In the genomic region with DNA sequence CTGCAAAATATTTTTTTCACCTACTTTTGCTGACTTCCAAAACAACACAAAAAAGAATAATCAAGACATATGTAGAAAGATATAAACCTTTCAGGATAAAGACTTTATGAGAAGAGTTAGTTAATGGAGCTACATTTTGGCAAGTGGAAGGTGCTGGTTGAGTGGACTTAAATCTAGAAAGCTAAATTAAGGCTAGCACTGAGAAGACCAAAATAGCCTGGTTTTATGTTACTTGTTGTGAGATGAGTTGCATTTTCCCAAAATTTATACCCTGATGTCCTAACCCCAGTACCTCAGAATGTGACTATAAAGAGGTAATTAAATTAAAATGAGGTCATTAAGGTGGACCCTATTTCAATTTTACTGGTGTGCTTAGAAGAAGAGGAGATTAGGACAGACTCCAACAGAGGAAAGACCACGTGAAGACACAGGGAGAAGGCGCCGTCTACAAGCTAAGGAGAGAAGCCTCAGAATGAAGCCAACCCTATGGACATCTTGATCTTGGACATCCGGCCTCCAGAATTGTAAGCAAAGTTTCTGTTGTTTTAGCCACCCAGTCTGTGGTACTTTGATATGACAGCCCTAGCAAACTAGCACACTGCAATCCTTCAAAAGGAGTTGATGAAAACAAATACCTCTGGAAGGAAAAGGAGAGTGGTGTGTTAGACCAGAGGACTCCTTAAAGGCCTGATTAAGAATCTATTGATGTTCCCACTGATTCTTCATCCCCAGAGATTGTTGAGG, we compare ENCODE assay signal across 19 cellular contexts.
DNase-seq lines count a peak whose midpoint lies in the region; ATAC-seq, FAIRE-seq and TF ChIP-seq lines count a peak whose summit lies in the region.
"Had no signal": no experiment of that assay in that cellular context is flagged by ENCODE, and none has a peak within 500 bp of the region (broad histone marks: within the 10 kb centered on the region; RNA-seq: fewer than 3 reads in every experiment).

No MANE protein-coding gene starts in this region.

- no peak for FAIRE-seq in K562 (lab: Jason Lieb, UNC)
- FAIRE-seq: A204.1, D721Med, G401.6, GM12891, HTR-8/SVneo had no signal

- no peaks in the 10 kb centered on the region for H3K4me1 ChIP-seq in K562 (replicated peaks in 1 of 2; ENCODE audit: control insufficient read depth in 2 of 2, insufficient read depth in 2 of 2, low read length in 2 of 2)
- H3K4me1 ChIP-seq in gastroesophageal sphincter, result peaks cover 3 to 18% (median 3%) of the 10 kb centered on the region in 3 donors
- peaks cover 3 to 29% (median 17%) of the 10 kb centered on the region in 5 donors for H3K4me1 ChIP-seq in subcutaneous abdominal adipose tissue (ENCODE audit: control insufficient read depth in 5 of 5, insufficient read depth in 5 of 5, low read length in 5 of 5)
- H3K4me1 ChIP-seq: BE2C had no signal

- H3K27ac ChIP-seq in K562 (ENCODE audit: extremely low read depth, low read depth, low read length) (no peak overlapping the region), gastroesophageal sphincter (peak overlapping the region; percentile 11 to 33 (median 22)), subcutaneous abdominal adipose tissue (ENCODE audit: low read depth, low read length) (peak overlapping the region; percentile 95), dorsolateral prefrontal cortex (no peak overlapping the region)

- no peaks in the 10 kb centered on the region for H3K27me3 ChIP-seq in K562 (ENCODE audit: control insufficient read depth in 2 of 2, insufficient read depth in 2 of 2, low read length in 2 of 2)
- H3K27me3 ChIP-seq in gastroesophageal sphincter, result no peaks in the 10 kb centered on the region
- no peaks in the 10 kb centered on the region for H3K27me3 ChIP-seq in subcutaneous abdominal adipose tissue (ENCODE audit: control insufficient read depth in 5 of 5, insufficient read depth in 4 of 5, low read length in 5 of 5)
- H3K27me3 ChIP-seq in dorsolateral prefrontal cortex, result peaks cover 0 to 2% (median 0%) of the 10 kb centered on the region in 45 donors
- H3K27me3 ChIP-seq: BE2C had no signal

- no peak for TF ChIP-seq EP300 in K562 (IDR thresholded peaks at IDR 0.05; ENCODE audit: low read length)
- TF ChIP-seq EP300 in gastroesophageal sphincter (IDR thresholded peaks at IDR 0.05), result no peak

- intact Hi-C loops in K562 (cut with micrococcal nuclease), result no loop called here
- intact Hi-C loops in dorsolateral prefrontal cortex (cut with DNase I), result no loop called here

- ATAC-seq in K562 (no peak), gastroesophageal sphincter (no peak)

- H3K4me1 Mint-ChIP-seq in activated CD4-positive, alpha-beta T cell treated with anti-CD3 and anti-CD28 coated beads, Interleukin-2, amount 10 ng/mL, durations not matched to agents 7 days and 5 days, result no peaks in the 10 kb centered on the region
- H3K4me1 Mint-ChIP-seq: CD4-positive, CD25-positive, alpha-beta regulatory T cell; CD8-positive, alpha-beta memory T cell had no signal

- H3K9me3 ChIP-seq in K562 (replicated peaks; ENCODE audit: control insufficient read depth, insufficient read depth, low read depth, low read length) (no peaks in the 10 kb centered on the region; the same call in 1 of the 2 replicates), gastroesophageal sphincter (no peaks in the 10 kb centered on the region), subcutaneous abdominal adipose tissue (ENCODE audit: control insufficient read depth in 5 of 5, low read length in 5 of 5) (no peaks in the 10 kb centered on the region)
- H3K9me3 ChIP-seq: BE2C had no signal

- no peak overlapping the region for H3K4me3 ChIP-seq in K562
- H3K4me3 ChIP-seq in gastroesophageal sphincter, result no peak overlapping the region
- no peak overlapping the region for H3K4me3 ChIP-seq in subcutaneous abdominal adipose tissue (ENCODE audit: low read depth in 1 of 5, low read length in 5 of 5)
- no peak overlapping the region for H3K4me3 ChIP-seq in dorsolateral prefrontal cortex

- H2AFZ ChIP-seq in K562 (ENCODE audit: low read depth, low read length), result peak overlapping the region; percentile 22; the same call in 1 of the 2 replicates

- no peak for TF ChIP-seq CTCF in K562 (IDR thresholded peaks at IDR 0.05 in 2 of 3, conservative IDR thresholded peaks at IDR 0.05 in 1 of 3; ENCODE audit: insufficient read depth in 2 of 3, low read depth in 1 of 3, low read length in 3 of 3)
- no peak for TF ChIP-seq CTCF in gastroesophageal sphincter (IDR thresholded peaks at IDR 0.05)
- no peak for TF ChIP-seq CTCF in dorsolateral prefrontal cortex (IDR thresholded peaks at IDR 0.05 in 54 of 56, conservative IDR thresholded peaks at IDR 0.05 in 2 of 56; ENCODE audit: low read depth in 1 of 56, partially characterized antibody in 56 of 56)

- no peaks in the 10 kb centered on the region for H3K79me2 ChIP-seq in K562 (ENCODE audit: control insufficient read depth, insufficient read depth, low read length)

- in situ Hi-C loops in K562 (cut with MboI), result no loop called here

- peaks cover 11% of the 10 kb centered on the region for H3K27me3 Mint-ChIP-seq in activated CD4-positive, alpha-beta T cell treated with anti-CD3 and anti-CD28 coated beads, Interleukin-2, amount 10 ng/mL, durations not matched to agents 7 days and 5 days

- WGBS in K562 (ENCODE audit: insufficient coverage, low coverage, missing lambda C conversion rate), result 3% methylated on average over 4 of the region's 4 CpGs
- 72 to 80% methylated on average over 4 of the region's 4 CpGs for WGBS in gastroesophageal sphincter (ENCODE audit: low coverage in 1 of 2), 2 donors

- H3K9ac ChIP-seq in K562 (ENCODE audit: insufficient read depth in 1 of 2, low read depth in 2 of 2, low read length in 2 of 2) (no peak overlapping the region), subcutaneous abdominal adipose tissue (ENCODE audit: low read length in 5 of 5) (no peak overlapping the region)

- no peak overlapping the region for H3K4me2 ChIP-seq in K562 (ENCODE audit: insufficient read depth, low read length)

- DNase-seq in K562 (ENCODE audit: extremely low read depth in 1 of 4, low spot score in 3 of 4) (no peak), HCEC 1CT (no peak), dorsolateral prefrontal cortex (no peak)
- no peak for DNase-seq in activated CD4-positive, alpha-beta T cell treated with anti-CD3 and anti-CD28 coated beads, Interleukin-2, amount 10 ng/mL, durations not matched to agents 7 days and 5 days
- DNase-seq: ACHN; BE2C; C1 segment of cervical spinal cord; CD4-positive, CD25-positive, alpha-beta regulatory T cell; CD8-positive, alpha-beta memory T cell; GOT3; H7; IMR-90 had no signal

- TF ChIP-seq POLR2A in K562 (conservative IDR thresholded peaks at IDR 0.05), result no peak
- no peak for TF ChIP-seq POLR2A in gastroesophageal sphincter (IDR thresholded peaks at IDR 0.05)

- H3K9me1 ChIP-seq in K562 (ENCODE audit: control insufficient read depth, insufficient read depth, low read length), result no peaks in the 10 kb centered on the region

- H4K20me1 ChIP-seq in K562 (replicated peaks; ENCODE audit: control insufficient read depth, insufficient read depth, low read length), result no peaks in the 10 kb centered on the region

- no peak for TF ChIP-seq RAD21 in K562 (CRISPR knock-in tag; conservative IDR thresholded peaks at IDR 0.05 in 1 of 2, IDR thresholded peaks at IDR 0.05 in 1 of 2)

- H3K27ac Mint-ChIP-seq in activated CD4-positive, alpha-beta T cell treated with anti-CD3 and anti-CD28 coated beads, Interleukin-2, amount 10 ng/mL, durations not matched to agents 7 days and 5 days, result no peak overlapping the region
- H3K27ac Mint-ChIP-seq: CD4-positive, CD25-positive, alpha-beta regulatory T cell; CD8-positive, alpha-beta memory T cell had no signal

- peaks cover 3% of the 10 kb centered on the region for H3K9me3 Mint-ChIP-seq in activated CD4-positive, alpha-beta T cell treated with anti-CD3 and anti-CD28 coated beads, Interleukin-2, amount 10 ng/mL, durations not matched to agents 7 days and 5 days

- no peak overlapping the region for H3K4me3 Mint-ChIP-seq in activated CD4-positive, alpha-beta T cell treated with anti-CD3 and anti-CD28 coated beads, Interleukin-2, amount 10 ng/mL, durations not matched to agents 7 days and 5 days
- H3K4me3 Mint-ChIP-seq: CD4-positive, CD25-positive, alpha-beta regulatory T cell; CD8-positive, alpha-beta memory T cell had no signal

- POLR2A ChIA-PET in K562 (lab: Yijun Ruan, JAX), result no interaction called here
- POLR2A ChIA-PET in activated CD4-positive, alpha-beta T cell treated with anti-CD3 and anti-CD28 coated beads, Interleukin-2, amount 10 ng/mL, durations not matched to agents 7 days and 5 days (lab: Charles Lee), result no interaction called here

- BruUV-seq in K562 (replicated peaks; lab: Mats Ljungman, UMichigan), result no TSS peak

- no peaks in the 10 kb centered on the region for H3K36me3 Mint-ChIP-seq in activated CD4-positive, alpha-beta T cell treated with anti-CD3 and anti-CD28 coated beads, Interleukin-2, amount 10 ng/mL, durations not matched to agents 7 days and 5 days (ENCODE audit: low read depth)
- H3K36me3 Mint-ChIP-seq: CD4-positive, CD25-positive, alpha-beta regulatory T cell had no signal

- CTCF ChIA-PET in K562 (lab: Yijun Ruan, JAX; ENCODE audit: low intra/inter-chr PET ratio), result no interaction called here
- CTCF ChIA-PET in activated CD4-positive, alpha-beta T cell treated with anti-CD3 and anti-CD28 coated beads, Interleukin-2, amount 10 ng/mL, durations not matched to agents 7 days and 5 days (lab: Charles Lee), result interaction anchor here (1.6 kb wide), 1 partner anchor 12 kb away, joined by 4 read pairs; no protein-coding TSS in a partner anchor

- H3K36me3 ChIP-seq in K562 (ENCODE audit: control insufficient read depth, insufficient read depth, low read length) (no peaks in the 10 kb centered on the region), gastroesophageal sphincter (no peaks in the 10 kb centered on the region), subcutaneous abdominal adipose tissue (ENCODE audit: control insufficient read depth in 5 of 5, insufficient read depth in 5 of 5, low read length in 5 of 5) (no peaks in the 10 kb centered on the region)
- H3K36me3 ChIP-seq: BE2C had no signal

TF ChIP-seq in K562, 482 proteins besides CTCF, POLR2A, EP300 and RAD21:
- TF ChIP-seq HDAC1 (IDR thresholded peaks at IDR 0.05) (no peak), HDAC3 (IDR thresholded peaks at IDR 0.05; ENCODE audit: borderline replicate concordance, partially characterized antibody) (no peak)

Comparison
In these comparisons a context has a peak if more than half of its experiments do, and no peak if none do; other contexts are left out.
1. H3K27ac ChIP-seq: peak in gastroesophageal sphincter (4 of 4) and subcutaneous abdominal adipose tissue (single experiment); none in K562 (single experiment) and dorsolateral prefrontal cortex (0 of 59).